In the genomic region with DNA sequence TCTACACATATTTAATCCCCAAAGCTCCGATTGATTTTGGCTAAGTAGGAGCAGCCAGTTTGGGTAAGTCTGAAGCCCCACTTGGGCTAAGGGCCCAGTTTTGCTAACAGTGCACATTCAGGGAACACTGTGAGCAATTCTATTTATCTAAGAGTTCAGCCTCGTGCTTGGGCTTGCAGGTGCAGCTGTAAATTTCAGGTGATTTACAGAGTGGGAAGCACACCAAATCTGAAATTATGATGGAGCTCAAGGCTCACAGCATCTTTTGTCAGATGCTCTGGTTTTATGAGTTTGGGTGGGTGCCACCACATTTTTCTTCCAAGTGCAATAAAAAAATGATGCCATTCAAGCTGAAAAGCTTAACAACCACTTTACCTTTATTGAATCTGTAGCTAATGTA, we compare ENCODE assay signal across 19 cellular contexts.
DNase-seq lines count a peak whose midpoint lies in the region; ATAC-seq lines count a peak whose summit lies in the region.
"Had no signal": no experiment of that assay in that cellular context is flagged by ENCODE, and none has a peak within 500 bp of the region (broad histone marks: within the 10 kb centered on the region; RNA-seq: fewer than 3 reads in every experiment).

No MANE protein-coding gene starts in this region.

- no peak for ATAC-seq in HG03139 (IDR thresholded peaks at IDR 0.05; ENCODE audit: unreplicated experiment)
- ATAC-seq: GM12878, K562, T-helper 17 cell had no signal

- no peaks in the 10 kb centered on the region for H3K36me3 Mint-ChIP-seq in activated T-helper 1 cell treated with anti-CD3 and anti-CD28 coated beads, Interleukin-12 subunit alpha, Interleukin-12 subunit beta, Interleukin-2, Interleukin-4 antibody, amounts not matched to agents 30 ng/mL and 10 ng/mL and 1 ng/mL, durations not matched to agents 14 hours and 24 hours and 36 hours (ENCODE audit: low read depth)
- H3K36me3 Mint-ChIP-seq: CD4-positive, alpha-beta memory T cell had no signal

- DNase-seq in NCI-H146 (lab: John Stamatoyannopoulos, UW) (peak; percentile 4), NCI-H146 treated with DMSO at 0.1 percent for 48 hours (lab: John Stamatoyannopoulos, UW; ENCODE audit: unreplicated experiment) (no peak), NCI-H1417 treated with DMSO at 0.1 percent for 48 hours (lab: John Stamatoyannopoulos, UW) (peak; percentile 37), NCI-H345 treated with DMSO at 0.1 percent for 48 hours (lab: John Stamatoyannopoulos, UW; ENCODE audit: unreplicated experiment) (peak; percentile 29), superior temporal gyrus (ENCODE audit: extremely low spot score) (peak; percentile 31), iPS-NIHi11 (ENCODE audit: low spot score) (no peak)
- DNase-seq in activated T-helper 1 cell treated with anti-CD3 and anti-CD28 coated beads, Interleukin-12 subunit alpha, Interleukin-12 subunit beta, Interleukin-2, Interleukin-4 antibody, amounts not matched to agents 30 ng/mL and 10 ng/mL and 1 ng/mL, durations not matched to agents 14 hours and 24 hours and 36 hours (ENCODE audit: low spot score) = no peak
- DNase-seq: BE2C; CD4-positive, alpha-beta memory T cell; DND-41; GDM1; NCI-H2107; NCI-H510A treated with DMSO at 0.1 percent for 48 hours; RPMI8226; SJCRH30; T-helper 17 cell had no signal

- H3K27me3 Mint-ChIP-seq in activated T-helper 1 cell treated with anti-CD3 and anti-CD28 coated beads, Interleukin-12 subunit alpha, Interleukin-12 subunit beta, Interleukin-2, Interleukin-4 antibody, amounts not matched to agents 30 ng/mL and 10 ng/mL and 1 ng/mL, durations not matched to agents 14 hours and 24 hours and 36 hours (ENCODE audit: insufficient read depth) = no peaks in the 10 kb centered on the region
- H3K27me3 Mint-ChIP-seq: CD4-positive, alpha-beta memory T cell; T-helper 17 cell had no signal

- no peak overlapping the region for H3K27ac Mint-ChIP-seq in activated T-helper 1 cell treated with anti-CD3 and anti-CD28 coated beads, Interleukin-12 subunit alpha, Interleukin-12 subunit beta, Interleukin-2, Interleukin-4 antibody, amounts not matched to agents 30 ng/mL and 10 ng/mL and 1 ng/mL, durations not matched to agents 14 hours and 24 hours and 36 hours
- H3K27ac Mint-ChIP-seq: T-helper 17 cell had no signal

- no peak overlapping the region for H3K4me3 Mint-ChIP-seq in activated T-helper 1 cell treated with anti-CD3 and anti-CD28 coated beads, Interleukin-12 subunit alpha, Interleukin-12 subunit beta, Interleukin-2, Interleukin-4 antibody, amounts not matched to agents 30 ng/mL and 10 ng/mL and 1 ng/mL, durations not matched to agents 14 hours and 24 hours and 36 hours
- H3K4me3 Mint-ChIP-seq: CD4-positive, alpha-beta memory T cell; T-helper 17 cell had no signal

- peaks cover 9% of the 10 kb centered on the region for H3K9me3 Mint-ChIP-seq in activated T-helper 1 cell treated with anti-CD3 and anti-CD28 coated beads, Interleukin-12 subunit alpha, Interleukin-12 subunit beta, Interleukin-2, Interleukin-4 antibody, amounts not matched to agents 30 ng/mL and 10 ng/mL and 1 ng/mL, durations not matched to agents 14 hours and 24 hours and 36 hours

- H3K4me1 Mint-ChIP-seq in activated T-helper 1 cell treated with anti-CD3 and anti-CD28 coated beads, Interleukin-12 subunit alpha, Interleukin-12 subunit beta, Interleukin-2, Interleukin-4 antibody, amounts not matched to agents 30 ng/mL and 10 ng/mL and 1 ng/mL, durations not matched to agents 14 hours and 24 hours and 36 hours (ENCODE audit: low read depth) = no peaks in the 10 kb centered on the region
- H3K4me1 Mint-ChIP-seq: CD4-positive, alpha-beta memory T cell; T-helper 17 cell had no signal

- intact Hi-C loops in activated T-helper 1 cell treated with anti-CD3 and anti-CD28 coated beads, Interleukin-12 subunit alpha, Interleukin-12 subunit beta, Interleukin-2, Interleukin-4 antibody, amounts not matched to agents 30 ng/mL and 10 ng/mL and 1 ng/mL, durations not matched to agents 14 hours and 24 hours and 36 hours (cut with micrococcal nuclease) = no loop called here

Comparison
In these comparisons a context has a peak if more than half of its experiments do, and no peak if none do; other contexts are left out.
1. DNase-seq: peak in NCI-H146 (single experiment), NCI-H1417 treated with DMSO at 0.1 percent for 48 hours (single experiment), NCI-H345 treated with DMSO at 0.1 percent for 48 hours (single experiment) and superior temporal gyrus (single experiment); none in NCI-H146 treated with DMSO at 0.1 percent for 48 hours (single experiment), activated T-helper 1 cell treated with anti-CD3 and anti-CD28 coated beads, Interleukin-12 subunit alpha, Interleukin-12 subunit beta, Interleukin-2, Interleukin-4 antibody, amounts not matched to agents 30 ng/mL and 10 ng/mL and 1 ng/mL, durations not matched to agents 14 hours and 24 hours and 36 hours (single experiment) and iPS-NIHi11 (single experiment).